8 cellular contexts compared by ENCODE assay signal in genomic region chr19:40605201-40605971, GRCh38. TPM values are rescaled to one million over a fixed set of nuclear protein-coding genes. Genes with fewer than 3 reads are reported as not detected.
DNase-seq lines count a peak whose midpoint lies in the region; ATAC-seq and TF ChIP-seq lines count a peak whose summit lies in the region.

No MANE protein-coding gene starts in this region.

- peak; percentile 61 for TF ChIP-seq POLR2A in erythroblast (IDR thresholded peaks at IDR 0.05; ENCODE audit: low read length)

- peak overlapping the region; percentile 72 for H3K9ac ChIP-seq in NT2/D1 (ENCODE audit: insufficient read length, low read depth)

- ATAC-seq in HG02759 (IDR thresholded peaks at IDR 0.05; ENCODE audit: unreplicated experiment) (peak; percentile 21), HG03521 (IDR thresholded peaks at IDR 0.05; ENCODE audit: unreplicated experiment) (no peak)
- ATAC-seq in stimulated activated naive CD8-positive, alpha-beta T cell treated with anti-CD3 and anti-CD28 coated beads, Interleukin-15, Interleukin-2, amounts not matched to agents 100 U/mL and 50 U/mL, for 24 hours = peak; percentile 48

- DNase-seq in DMS79 (lab: John Stamatoyannopoulos, UW) (peak; percentile 68), NT2/D1 (ENCODE audit: low read depth, low spot score) (no peak), erythroblast (lab: John Stamatoyannopoulos, UW) (peak; percentile 72 to 74), myocyte (ENCODE audit: low read depth) (peak; percentile 52)
- peak; percentile 86 for DNase-seq in activated CD8-positive, alpha-beta memory T cell treated with anti-CD3 and anti-CD28 coated beads, Interleukin-2, amount 50 U/mL, for 48 hours
- DNase-seq in stimulated activated naive CD8-positive, alpha-beta T cell treated with anti-CD3 and anti-CD28 coated beads, Interleukin-15, Interleukin-2, amounts not matched to agents 100 U/mL and 50 U/mL, for 24 hours = peak; percentile 81

- no peaks in the 10 kb centered on the region for H3K9me3 ChIP-seq in NT2/D1 (ENCODE audit: insufficient read depth, low read length)

- peaks cover 4% of the 10 kb centered on the region for H3K4me1 ChIP-seq in NT2/D1 (ENCODE audit: insufficient read depth, insufficient read length)

- peak overlapping the region; percentile 21 for H3K4me3 ChIP-seq in NT2/D1 (ENCODE audit: insufficient read length, low read depth)

- peaks cover 49% of the 10 kb centered on the region for H3K27me3 ChIP-seq in NT2/D1 (ENCODE audit: insufficient read depth, insufficient read length)

- H3K36me3 ChIP-seq in NT2/D1 (ENCODE audit: insufficient read depth, insufficient read length, low read length) = no peaks in the 10 kb centered on the region

RNA-seq across cellular contexts. Expression of gene LTBP4, which starts 4.2 kb away (rescaled TPM):
- 3.7 and 11.0 TPM in 2 replicates for total RNA-seq in myocyte
- 12.3 TPM for polyA plus RNA-seq in myocyte (2012)

RNA-seq across cellular contexts. Expression of gene SHKBP1, which starts 28.7 kb away (rescaled TPM):
- total RNA-seq in myocyte = 27.8 and 32.2 TPM in 2 replicates
- polyA plus RNA-seq in myocyte (2012) = 43.1 TPM
